In genomic region chr16:57419506-57419905, GRCh38 we compare ENCODE assay signal across 16 cellular contexts. TPM values are rescaled to one million over a fixed set of nuclear protein-coding genes. Genes with fewer than 3 reads are reported as not detected.
A peak's percentile ranks its signal among the peaks of the same experiment; 100 is the strongest.
DNase-seq lines count a peak whose midpoint lies in the region; ATAC-seq, FAIRE-seq and TF ChIP-seq lines count a peak whose summit lies in the region.
"Had no signal": no experiment of that assay in that cellular context is flagged by ENCODE, and none has a peak within 500 bp of the region (broad histone marks: within the 10 kb centered on the region; RNA-seq: fewer than 3 reads in every experiment).

No MANE protein-coding gene starts in this region.

- no peak for ATAC-seq in A549
- ATAC-seq in activated T-helper 17 cell treated with anti-CD3 and anti-CD28 coated beads, Interleukin-2, amount 50 U/mL, for 72 hours (replicated peaks): no peak
- ATAC-seq in naive thymus-derived CD4-positive, alpha-beta T cell: no peak

- no peak for TF ChIP-seq EP300 in A549 (IDR thresholded peaks at IDR 0.05)

- DNase-seq in A549 (ENCODE audit: low read depth in 1 of 2, low spot score in 1 of 2): no peak
- no peak for DNase-seq in GM06990 (ENCODE audit: extremely low read depth, insufficient read length)
- no peak for DNase-seq in naive thymus-derived CD4-positive, alpha-beta T cell
- DNase-seq in amygdala (lab: John Stamatoyannopoulos, UW): no peak
- DNase-seq in GDM1 (lab: John Stamatoyannopoulos, UW): no peak
- no peak for DNase-seq in NCI-H2227 (lab: John Stamatoyannopoulos, UW; ENCODE audit: unreplicated experiment)
- no peak for DNase-seq in stimulated activated CD4-positive, alpha-beta T cell treated with anti-CD3 and anti-CD28 coated beads, Interleukin-1b, Interleukin-23, amount 100 ng/mL, for 48 hours
- DNase-seq: NCI-H1048 had no signal

- peaks cover 5% of the 10 kb centered on the region for H3K4me1 Mint-ChIP-seq in activated T-helper 17 cell treated with anti-CD3 and anti-CD28 coated beads, Interleukin-2, amount 50 U/mL, for 72 hours
- H3K4me1 Mint-ChIP-seq in naive thymus-derived CD4-positive, alpha-beta T cell: peaks cover 20 to 36% (median 30%) of the 10 kb centered on the region in 7 donors

- no peak for TF ChIP-seq RAD21 in A549 (conservative IDR thresholded peaks at IDR 0.05 in 1 of 2, IDR thresholded peaks at IDR 0.05 in 1 of 2)

- CTCF ChIA-PET in A549 (lab: Yijun Ruan, JAX): interaction anchor here (0.5 to 16.7 kb wide), 37 partner anchors 11 to 335 kb away, joined by 3 to 709 read pairs (median 10); partner anchors contain the start of genes CCL17, DOK4, POLR2C and PSME3IP1
- CTCF ChIA-PET in naive thymus-derived CD4-positive, alpha-beta T cell (lab: Charles Lee): interaction anchor here (0.9 to 6.3 kb wide), 12 partner anchors 12 to 196 kb away, joined by 3 to 83 read pairs (median 4); partner anchors contain the start of genes CIAPIN1 and COQ9

- peak overlapping the region; percentile 74; the same call in 2 of the 3 replicates for H3K4me2 ChIP-seq in A549
- H3K4me2 ChIP-seq: SK-N-SH had no signal

- H3K27ac ChIP-seq in A549: peak overlapping the region; percentile 66 to 92; a peak in 5 of 6 replicates
- H3K27ac ChIP-seq in naive thymus-derived CD4-positive, alpha-beta T cell (ENCODE audit: low read depth, low read length): no peak overlapping the region
- H3K27ac ChIP-seq: epithelial cell of prostate had no signal

- no peak for TF ChIP-seq CTCF in A549 (IDR thresholded peaks at IDR 0.05)
- peak; percentile 4 for TF ChIP-seq CTCF in GM06990 (IDR thresholded peaks at IDR 0.05; ENCODE audit: insufficient read depth, low read length, poor library complexity, severe bottlenecking)

- no peaks in the 10 kb centered on the region for H3K9me3 ChIP-seq in A549
- no peaks in the 10 kb centered on the region for H3K9me3 ChIP-seq in naive thymus-derived CD4-positive, alpha-beta T cell (ENCODE audit: control insufficient read depth in 2 of 3, low read length in 3 of 3)
- H3K9me3 ChIP-seq: HAP-1, SK-N-SH had no signal

- H3K27me3 Mint-ChIP-seq in activated T-helper 17 cell treated with anti-CD3 and anti-CD28 coated beads, Interleukin-2, amount 50 U/mL, for 72 hours: no peaks in the 10 kb centered on the region
- no peaks in the 10 kb centered on the region for H3K27me3 Mint-ChIP-seq in naive thymus-derived CD4-positive, alpha-beta T cell

- peak overlapping the region; percentile 87 for H3K27ac Mint-ChIP-seq in activated T-helper 17 cell treated with anti-CD3 and anti-CD28 coated beads, Interleukin-2, amount 50 U/mL, for 72 hours
- peak overlapping the region in 8 of 9 donors; percentile 38 to 91 (median 88) for H3K27ac Mint-ChIP-seq in naive thymus-derived CD4-positive, alpha-beta T cell

- H3K4me3 Mint-ChIP-seq in activated T-helper 17 cell treated with anti-CD3 and anti-CD28 coated beads, Interleukin-2, amount 50 U/mL, for 72 hours: no peak overlapping the region
- H3K4me3 Mint-ChIP-seq in naive thymus-derived CD4-positive, alpha-beta T cell: peak overlapping the region in 1 of 10 donors; percentile 79

- H3K36me3 ChIP-seq in GM06990 (ENCODE audit: control insufficient read depth, insufficient read depth, low read length): no peaks in the 10 kb centered on the region
- no peaks in the 10 kb centered on the region for H3K36me3 ChIP-seq in naive thymus-derived CD4-positive, alpha-beta T cell (ENCODE audit: control insufficient read depth in 2 of 3, insufficient read depth in 3 of 3, low read length in 3 of 3)
- H3K36me3 ChIP-seq: HAP-1 had no signal

- H3K4me3 ChIP-seq in A549 (no peak overlapping the region), GM06990 (replicated peaks; ENCODE audit: low read depth, low read length) (no peak overlapping the region)
- no peak overlapping the region for H3K4me3 ChIP-seq in naive thymus-derived CD4-positive, alpha-beta T cell (ENCODE audit: low read length)
- H3K4me3 ChIP-seq: HAP-1, lung had no signal

- no peaks in the 10 kb centered on the region for H3K27me3 ChIP-seq in GM06990 (replicated peaks; ENCODE audit: control insufficient read depth, insufficient read depth, low read length)
- H3K27me3 ChIP-seq in naive thymus-derived CD4-positive, alpha-beta T cell (ENCODE audit: control insufficient read depth in 2 of 2, insufficient read depth in 2 of 2, low read length in 2 of 2): no peaks in the 10 kb centered on the region

- FAIRE-seq in A549 (lab: Jason Lieb, UNC): no peak

- POLR2A ChIA-PET in A549 (lab: Yijun Ruan, JAX): no interaction called here
- POLR2A ChIA-PET in naive thymus-derived CD4-positive, alpha-beta T cell (lab: Charles Lee): interaction anchor here (1.3 to 4.9 kb wide), 4 partner anchors 27 to 174 kb away, joined by 3 to 33 read pairs (median 7); partner anchors contain the start of genes ARL2BP, CCDC102A, CIAPIN1 and COQ9

- intact Hi-C loops in naive thymus-derived CD4-positive, alpha-beta T cell (cut with micrococcal nuclease): loop anchor here (1.0 to 5.0 kb wide), 7 partner anchors 14 to 337 kb away; partner anchors contain the start of genes CIAPIN1 (in 2 of the 2), COQ9 (in 2 of the 2) and POLR2C (in 1 of the 2)

- no peaks in the 10 kb centered on the region for H3K36me3 Mint-ChIP-seq in activated T-helper 17 cell treated with anti-CD3 and anti-CD28 coated beads, Interleukin-2, amount 50 U/mL, for 72 hours (ENCODE audit: low read depth)
- no peaks in the 10 kb centered on the region for H3K36me3 Mint-ChIP-seq in naive thymus-derived CD4-positive, alpha-beta T cell

- H3K4me1 ChIP-seq in A549: peaks cover 33% of the 10 kb centered on the region
- peaks cover 11 to 18% of the 10 kb centered on the region in 2 donors for H3K4me1 ChIP-seq in naive thymus-derived CD4-positive, alpha-beta T cell (ENCODE audit: control insufficient read depth in 2 of 2, insufficient read depth in 2 of 2, low read length in 2 of 2)

- no peaks in the 10 kb centered on the region for H3K9me3 Mint-ChIP-seq in activated T-helper 17 cell treated with anti-CD3 and anti-CD28 coated beads, Interleukin-2, amount 50 U/mL, for 72 hours
- H3K9me3 Mint-ChIP-seq in naive thymus-derived CD4-positive, alpha-beta T cell: peaks cover 0 to 2% (median 0%) of the 10 kb centered on the region in 11 donors

- 82% methylated on average over 6 of the region's 6 CpGs for WGBS in A549 (ENCODE audit: missing lambda C conversion rate)

- TF ChIP-seq POLR2A in A549 (IDR thresholded peaks at IDR 0.05; ENCODE audit: low read length): no peak

TF ChIP-seq in A549, 52 proteins besides CTCF, POLR2A, EP300 and RAD21 (continues in another document):
- TF ChIP-seq RFX5 (IDR thresholded peaks at IDR 0.05) (no peak), EHMT2 (IDR thresholded peaks at IDR 0.05; ENCODE audit: low read depth) (no peak)

RNA-seq across cellular contexts. Expression of gene CCL17, which starts 14.9 kb away (rescaled TPM):
- polyA plus RNA-seq in A549 (2011; rRNA removed): not detected in 2 replicates
- polyA plus RNA-seq in A549 (2012; cell fraction: cytosol; rRNA removed): not detected in 2 replicates
- not detected in 2 replicates for polyA plus RNA-seq in A549 (2012; cell fraction: nucleus; rRNA removed)
- not detected in 3 replicates for polyA plus RNA-seq in A549 (2017; fragmentation: RNase III; extraction: RNeasy Plus Mini Kit Qiagen cat#74134 plus additional on column Dnase treatment)
- polyA minus RNA-seq in A549 (2011; rRNA and poly(A)+ RNA removed): not detected in 2 replicates
- total RNA-seq in activated T-helper 17 cell treated with anti-CD3 and anti-CD28 coated beads, Interleukin-2, amount 50 U/mL, for 72 hours: 1 to 10 TPM in 1 of 2 donors, under 1 TPM in 1; 0.65 to 7.8 TPM
- total RNA-seq in naive thymus-derived CD4-positive, alpha-beta T cell: under 1 TPM in 1 of 5 experiments, not detected in 4; 0.60 TPM
- not detected for polyA plus RNA-seq in naive thymus-derived CD4-positive, alpha-beta T cell
- total RNA-seq: glomerular endothelial cell, right cardiac atrium, temporal lobe had no signal
- polyA plus RNA-seq: right cardiac atrium, SK-N-SH had no signal

RNA-seq across cellular contexts. Expression of gene CIAPIN1, which starts 27.7 kb away (rescaled TPM):
- polyA plus RNA-seq in A549 (2011; rRNA removed) (101 and 114 TPM in 2 replicates), A549 (2017; fragmentation: RNase III; extraction: RNeasy Plus Mini Kit Qiagen cat#74134 plus additional on column Dnase treatment) (69.1 to 75.0 TPM (median 71.5 TPM) in 3 replicates)
- 66.5 and 75.6 TPM in 2 replicates for polyA plus RNA-seq in A549 (2012; cell fraction: cytosol; rRNA removed)
- 49.6 and 75.2 TPM in 2 replicates for polyA plus RNA-seq in A549 (2012; cell fraction: nucleus; rRNA removed)
- polyA minus RNA-seq in A549 (2011; rRNA and poly(A)+ RNA removed): 49.6 and 60.0 TPM in 2 replicates
- total RNA-seq in activated T-helper 17 cell treated with anti-CD3 and anti-CD28 coated beads, Interleukin-2, amount 50 U/mL, for 72 hours: 10 to 100 TPM; 30.8 to 52.8 TPM
- total RNA-seq in naive thymus-derived CD4-positive, alpha-beta T cell: 10 to 100 TPM; 33.6 to 52.8 (median 35.8) TPM
- 100 to 1,000 TPM in 1 of 2 donors, 10 to 100 TPM in 1; 65.2 to 119 TPM for polyA plus RNA-seq in naive thymus-derived CD4-positive, alpha-beta T cell

RNA-seq across cellular contexts. Expression of gene COQ9, which starts 27.8 kb away (rescaled TPM):
- polyA plus RNA-seq in A549 (2011; rRNA removed): 109 and 130 TPM in 2 replicates
- 91.1 and 99.7 TPM in 2 replicates for polyA plus RNA-seq in A549 (2012; cell fraction: cytosol; rRNA removed)
- 90.2 and 108 TPM in 2 replicates for polyA plus RNA-seq in A549 (2012; cell fraction: nucleus; rRNA removed)
- 46.2 to 48.0 TPM (median 47.2 TPM) in 3 replicates for polyA plus RNA-seq in A549 (2017; fragmentation: RNase III; extraction: RNeasy Plus Mini Kit Qiagen cat#74134 plus additional on column Dnase treatment)
- polyA minus RNA-seq in A549 (2011; rRNA and poly(A)+ RNA removed): 81.0 and 97.4 TPM in 2 replicates
- 10 to 100 TPM; 28.2 to 36.4 TPM for total RNA-seq in activated T-helper 17 cell treated with anti-CD3 and anti-CD28 coated beads, Interleukin-2, amount 50 U/mL, for 72 hours
- 10 to 100 TPM; 16.4 to 45.4 (median 36.6) TPM for total RNA-seq in naive thymus-derived CD4-positive, alpha-beta T cell
- 10 to 100 TPM; 25.7 to 51.7 TPM for polyA plus RNA-seq in naive thymus-derived CD4-positive, alpha-beta T cell

RNA-seq across cellular contexts. Expression of gene POLR2C, which starts 43.0 kb away (rescaled TPM):
- polyA plus RNA-seq in A549 (2011; rRNA removed): 229 and 259 TPM in 2 replicates
- polyA plus RNA-seq in A549 (2012; cell fraction: cytosol; rRNA removed): 181 and 221 TPM in 2 replicates
- polyA plus RNA-seq in A549 (2012; cell fraction: nucleus; rRNA removed): 135 and 142 TPM in 2 replicates
- polyA plus RNA-seq in A549 (2017; fragmentation: RNase III; extraction: RNeasy Plus Mini Kit Qiagen cat#74134 plus additional on column Dnase treatment): 141 to 148 TPM (median 146 TPM) in 3 replicates
- 327 and 401 TPM in 2 replicates for polyA minus RNA-seq in A549 (2011; rRNA and poly(A)+ RNA removed)
- total RNA-seq in activated T-helper 17 cell treated with anti-CD3 and anti-CD28 coated beads, Interleukin-2, amount 50 U/mL, for 72 hours: 10 to 100 TPM; 71.3 to 86.2 TPM
- 10 to 100 TPM; 63.4 to 96.3 (median 81.4) TPM for total RNA-seq in naive thymus-derived CD4-positive, alpha-beta T cell
- polyA plus RNA-seq in naive thymus-derived CD4-positive, alpha-beta T cell: 10 to 100 TPM; 45.0 to 55.7 TPM

RNA-seq across cellular contexts. Expression of gene CX3CL1, which starts 47.2 kb away (rescaled TPM):
- 0.10 and 0.17 TPM in 2 replicates for polyA plus RNA-seq in A549 (2011; rRNA removed)
- 0.04 and 0.10 TPM in 2 replicates for polyA plus RNA-seq in A549 (2012; cell fraction: cytosol; rRNA removed)
- polyA plus RNA-seq in A549 (2012; cell fraction: nucleus; rRNA removed): 0.18 and 0.21 TPM in 2 replicates
- 0.08 to 0.17 TPM (median 0.08 TPM) in 3 replicates for polyA plus RNA-seq in A549 (2017; fragmentation: RNase III; extraction: RNeasy Plus Mini Kit Qiagen cat#74134 plus additional on column Dnase treatment)
- polyA minus RNA-seq in A549 (2011; rRNA and poly(A)+ RNA removed): 0.08 and 0.19 TPM in 2 replicates
- total RNA-seq in activated T-helper 17 cell treated with anti-CD3 and anti-CD28 coated beads, Interleukin-2, amount 50 U/mL, for 72 hours: not detected
- not detected for total RNA-seq in naive thymus-derived CD4-positive, alpha-beta T cell
- polyA plus RNA-seq in naive thymus-derived CD4-positive, alpha-beta T cell: not detected
